25 cellular contexts compared by ENCODE assay signal in genomic region chr3:154307363-154307762, GRCh38. TPM values are rescaled to one million over a fixed set of nuclear protein-coding genes. Genes with fewer than 3 reads are reported as not detected.
DNase-seq lines count a peak whose midpoint lies in the region; ATAC-seq, FAIRE-seq and TF ChIP-seq lines count a peak whose summit lies in the region.
"Had no signal": no experiment of that assay in that cellular context is flagged by ENCODE, and none has a peak within 500 bp of the region (broad histone marks: within the 10 kb centered on the region; RNA-seq: fewer than 3 reads in every experiment).

No MANE protein-coding gene starts in this region.

- FAIRE-seq in astrocyte (lab: Jason Lieb, UNC) (no peak), H54 (lab: Jason Lieb, UNC) (no peak)
- FAIRE-seq: frontal cortex, RCC 7860 had no signal

- no peak for TF ChIP-seq POLR2A in H54 (IDR thresholded peaks at IDR 0.05; ENCODE audit: low read depth, low read length)

- H3K36me3 Mint-ChIP-seq in natural killer cell (peaks cover 18% of the 10 kb centered on the region), astrocyte (ENCODE audit: low read depth, unreplicated experiment) (peaks cover 3% of the 10 kb centered on the region)
- H3K36me3 Mint-ChIP-seq in natural killer cell treated with Interleukin-12 subunit alpha and Interleukin-12 subunit beta and Interleukin-15 and Interleukin-18, amount 100 ng/mL, for 72 hours: peaks cover 19% of the 10 kb centered on the region

- no peak overlapping the region for H3K4me3 ChIP-seq in astrocyte (ENCODE audit: insufficient read depth, low read depth, low read length)
- H3K4me3 ChIP-seq: BLaER1 treated with 17β-estradiol and CSF1 and Interleukin-3, amounts not matched to agents 10 nM and 100 nM; GM23248; right lobe of liver; spleen; tibial nerve had no signal

- no peak overlapping the region for H3K9ac ChIP-seq in astrocyte (ENCODE audit: low read length)
- H3K9ac ChIP-seq: BLaER1 treated with 17β-estradiol and CSF1 and Interleukin-3, amounts not matched to agents 10 nM and 100 nM; GM23248 had no signal

- intact Hi-C loops in natural killer cell (cut with micrococcal nuclease): no loop called here

- H3K27ac Mint-ChIP-seq in natural killer cell (peak overlapping the region; percentile 1 to 64), astrocyte (ENCODE audit: unreplicated experiment) (no peak overlapping the region)
- H3K27ac Mint-ChIP-seq in natural killer cell treated with Interleukin-12 subunit alpha and Interleukin-12 subunit beta and Interleukin-15 and Interleukin-18, amount 100 ng/mL, for 72 hours: peak overlapping the region in 1 of 2 donors; percentile 12

- no peaks in the 10 kb centered on the region for H3K27me3 Mint-ChIP-seq in natural killer cell (ENCODE audit: low read depth in 2 of 2)
- H3K27me3 Mint-ChIP-seq in natural killer cell treated with Interleukin-12 subunit alpha and Interleukin-12 subunit beta and Interleukin-15 and Interleukin-18, amount 100 ng/mL, for 72 hours: no peaks in the 10 kb centered on the region
- H3K27me3 Mint-ChIP-seq in astrocyte (ENCODE audit: low read depth, unreplicated experiment): no peaks in the 10 kb centered on the region

- H2AFZ ChIP-seq in astrocyte (ENCODE audit: low read depth, low read length): no peak overlapping the region
- H2AFZ ChIP-seq: GM23248 had no signal

- H3K36me3 ChIP-seq in astrocyte (ENCODE audit: insufficient read depth, low read length): peaks cover 49% of the 10 kb centered on the region

- H3K9me3 Mint-ChIP-seq in natural killer cell (no peaks in the 10 kb centered on the region), astrocyte (ENCODE audit: unreplicated experiment) (no peaks in the 10 kb centered on the region)
- H3K9me3 Mint-ChIP-seq in natural killer cell treated with Interleukin-12 subunit alpha and Interleukin-12 subunit beta and Interleukin-15 and Interleukin-18, amount 100 ng/mL, for 72 hours: no peaks in the 10 kb centered on the region

- DNase-seq in natural killer cell: no peak
- no peak for DNase-seq in natural killer cell treated with Interleukin-12 subunit alpha and Interleukin-12 subunit beta and Interleukin-15 and Interleukin-18, amount 100 ng/mL, for 72 hours (ENCODE audit: low spot score)
- DNase-seq in NCI-H526 treated with DMSO at 0.1 percent for 48 hours (lab: John Stamatoyannopoulos, UW): peak; percentile 41
- DNase-seq in astrocyte (ENCODE audit: low read depth): peak; percentile 8
- no peak for DNase-seq in H54 (ENCODE audit: insufficient read length, low spot score)
- DNase-seq: activated CD4-positive, alpha-beta T cell treated with anti-CD3 and anti-CD28 coated beads, Interleukin-2, amount 50 U/mL, for 1 hour; activated CD8-positive, alpha-beta memory T cell treated with anti-CD3 and anti-CD28 coated beads, Interleukin-2, amount 50 U/mL, for 4 hours; activated effector memory CD4-positive, alpha-beta T cell treated with anti-CD3 and anti-CD28 coated beads, Interleukin-2, amount 50 U/mL, for 16 hours; DMS79 treated with DMSO at 0.1 percent for 48 hours; GM23248; IMR-90; NCI-H146; NCI-H2107; NCI-H446; NCI-H82; right lobe of liver; SHP77 treated with DMSO at 0.1 percent for 48 hours; spleen; stimulated activated CD8-positive, alpha-beta memory T cell treated with anti-CD3 and anti-CD28 coated beads, Interleukin-4, amount 100 ng/mL, for 48 hours had no signal

- no peak overlapping the region for H3K4me3 Mint-ChIP-seq in natural killer cell
- no peak overlapping the region for H3K4me3 Mint-ChIP-seq in natural killer cell treated with Interleukin-12 subunit alpha and Interleukin-12 subunit beta and Interleukin-15 and Interleukin-18, amount 100 ng/mL, for 72 hours
- H3K4me3 Mint-ChIP-seq in astrocyte (ENCODE audit: unreplicated experiment): no peak overlapping the region

- TF ChIP-seq CTCF in natural killer cell (IDR thresholded peaks at IDR 0.05) (no peak), astrocyte (IDR thresholded peaks at IDR 0.05; ENCODE audit: insufficient read depth, low read depth, low read length) (no peak)

- ATAC-seq in natural killer cell (no peak), GM21360 (IDR thresholded peaks at IDR 0.05; ENCODE audit: unreplicated experiment) (no peak), HG02884 (IDR thresholded peaks at IDR 0.05; ENCODE audit: unreplicated experiment) (no peak)
- no peak for ATAC-seq in natural killer cell treated with Interleukin-12 subunit alpha and Interleukin-12 subunit beta and Interleukin-15 and Interleukin-18, amount 100 ng/mL, for 72 hours
- ATAC-seq: right lobe of liver had no signal

- H3K4me1 ChIP-seq in astrocyte (ENCODE audit: insufficient read depth, low read length): no peaks in the 10 kb centered on the region
- H3K4me1 ChIP-seq: right lobe of liver had no signal

- H3K27me3 ChIP-seq in astrocyte (ENCODE audit: insufficient read depth, low read length): no peaks in the 10 kb centered on the region
- H3K27me3 ChIP-seq: BLaER1 treated with 17β-estradiol and CSF1 and Interleukin-3, amounts not matched to agents 10 nM and 100 nM; right lobe of liver; spleen; tibial nerve had no signal

- H4K20me1 ChIP-seq in astrocyte (ENCODE audit: insufficient read depth, low read length): peaks cover 9% of the 10 kb centered on the region

- peaks cover 20% of the 10 kb centered on the region for H3K79me2 ChIP-seq in astrocyte (ENCODE audit: insufficient read depth, low read length)

- no peak overlapping the region for H3K4me2 ChIP-seq in astrocyte (ENCODE audit: low read length)
- H3K4me2 ChIP-seq: BLaER1 treated with 17β-estradiol and CSF1 and Interleukin-3, amounts not matched to agents 10 nM and 100 nM had no signal

- H3K4me1 Mint-ChIP-seq in natural killer cell: peaks cover 13 to 14% of the 10 kb centered on the region in 2 donors
- H3K4me1 Mint-ChIP-seq in natural killer cell treated with Interleukin-12 subunit alpha and Interleukin-12 subunit beta and Interleukin-15 and Interleukin-18, amount 100 ng/mL, for 72 hours (ENCODE audit: low read depth in 2 of 2): peaks cover 10 to 16% of the 10 kb centered on the region in 2 donors
- peaks cover 8% of the 10 kb centered on the region for H3K4me1 Mint-ChIP-seq in astrocyte (ENCODE audit: low read depth, unreplicated experiment)

- H3K9me3 ChIP-seq in astrocyte (ENCODE audit: insufficient read depth, low read depth, low read length): no peaks in the 10 kb centered on the region
- H3K9me3 ChIP-seq: BLaER1 treated with 17β-estradiol and CSF1 and Interleukin-3, amounts not matched to agents 10 nM and 100 nM; right lobe of liver; spleen; tibial nerve had no signal

- H3K27ac ChIP-seq in astrocyte (ENCODE audit: low read depth, low read length): no peak overlapping the region
- H3K27ac ChIP-seq: BLaER1 treated with 17β-estradiol and CSF1 and Interleukin-3, amounts not matched to agents 10 nM and 100 nM; GM23248; right lobe of liver; spleen; tibial nerve had no signal

RNA-seq across cellular contexts. Expression of gene DHX36, which starts 16.9 kb away (rescaled TPM):
- total RNA-seq in natural killer cell: 100 to 1,000 TPM in 2 of 3 donors, 10 to 100 TPM in 1; 97.3 to 111 (median 102) TPM
- total RNA-seq in natural killer cell treated with Interleukin-12 subunit alpha and Interleukin-12 subunit beta and Interleukin-15 and Interleukin-18, amount 100 ng/mL, for 72 hours: 10 to 100 TPM; 83.0 to 93.4 TPM
- 68.9 and 70.4 TPM in 2 replicates for total RNA-seq in astrocyte

Comparison
In these comparisons a context has a peak if more than half of its experiments do, and no peak if none do; other contexts are left out.
1. DNase-seq: peak in NCI-H526 treated with DMSO at 0.1 percent for 48 hours (single experiment) and astrocyte (single experiment); none in natural killer cell (single experiment), natural killer cell treated with Interleukin-12 subunit alpha and Interleukin-12 subunit beta and Interleukin-15 and Interleukin-18, amount 100 ng/mL, for 72 hours (single experiment) and H54 (single experiment).